Comparison of ENCODE assay signal across 1 cellular context in genomic region chr17:1716076-1716911, GRCh38.
TF ChIP-seq lines count a peak whose summit lies in the region.

No MANE protein-coding gene starts in this region.

TF ChIP-seq in GM12878, 131 proteins besides CTCF, POLR2A, EP300 and RAD21 (continued from another document):
- TF ChIP-seq ZBTB40 (IDR thresholded peaks at IDR 0.05; ENCODE audit: borderline replicate concordance) (no peak; the same call in 1 of the 2 replicates), MAX (IDR thresholded peaks at IDR 0.05; ENCODE audit: low read depth, low read length) (peak; percentile 55; the same call in 1 of the 2 replicates), NFIC (IDR thresholded peaks at IDR 0.05; ENCODE audit: low read depth, low read length) (no peak), NKRF (conservative IDR thresholded peaks at IDR 0.05) (peak; percentile 99), DPF2 (IDR thresholded peaks at IDR 0.05) (peak; percentile 97), SUZ12 (IDR thresholded peaks at IDR 0.05; ENCODE audit: unreplicated experiment) (no peak), HDGF (IDR thresholded peaks at IDR 0.05) (no peak; the same call in 1 of the 2 replicates), SMC3 (IDR thresholded peaks at IDR 0.05; ENCODE audit: borderline replicate concordance, low read length) (no peak), HSF1 (IDR thresholded peaks at IDR 0.05; ENCODE audit: low read depth, low read length) (0 out of 2 replicates have a peak, but pooled peaks have one; percentile 23)
